Comparison of ENCODE assay signal across 8 cellular contexts in genomic region chr1:28087614-28088167, GRCh38. TPM values are rescaled to one million over a fixed set of nuclear protein-coding genes. Genes with fewer than 3 reads are reported as not detected.
DNase-seq lines count a peak whose midpoint lies in the region; ATAC-seq, FAIRE-seq and TF ChIP-seq lines count a peak whose summit lies in the region.

No MANE protein-coding gene starts in this region.

- H4K20me1 ChIP-seq in astrocyte (ENCODE audit: insufficient read depth, low read length), result peaks cover 26% of the 10 kb centered on the region

- peak; percentile 12 to 52 (median 15) for DNase-seq in CD4-positive, alpha-beta memory T cell
- DNase-seq in GM19239 (ENCODE audit: insufficient read length, low spot score) (no peak), NCI-H69 (lab: John Stamatoyannopoulos, UW) (peak; percentile 31), astrocyte (ENCODE audit: low read depth) (peak; percentile 9), islet precursor cell (peak; percentile 50), DMS153 (lab: John Stamatoyannopoulos, UW) (no peak)

- POLR2A ChIA-PET in CD4-positive, alpha-beta memory T cell (lab: Charles Lee; ENCODE audit: partially characterized antibody), result interaction anchor here (1.2 to 2.8 kb wide), 13 partner anchors 10 to 494 kb away, joined by 3 to 20 read pairs (median 6); partner anchors contain the start of genes ATP5IF1, MED18 and XKR8

- H3K79me2 ChIP-seq in astrocyte (ENCODE audit: insufficient read depth, low read length), result peaks cover 55% of the 10 kb centered on the region

- H3K4me3 ChIP-seq in CD4-positive, alpha-beta memory T cell (ENCODE audit: low read length in 2 of 2), result peak overlapping the region; percentile 93 to 99
- H3K4me3 ChIP-seq in astrocyte (ENCODE audit: insufficient read depth, low read depth, low read length), result peak overlapping the region; percentile 93

- H3K36me3 ChIP-seq in CD4-positive, alpha-beta memory T cell (ENCODE audit: insufficient read depth, low read length), result no peaks in the 10 kb centered on the region
- no peaks in the 10 kb centered on the region for H3K36me3 ChIP-seq in astrocyte (ENCODE audit: insufficient read depth, low read length)

- CTCF ChIA-PET in CD4-positive, alpha-beta memory T cell (lab: Charles Lee; ENCODE audit: partially characterized antibody), result interaction anchor here (1.3 to 7.4 kb wide), 2 partner anchors 120 to 144 kb away, joined by 4 to 90 read pairs; no protein-coding TSS in a partner anchor

- H3K4me1 ChIP-seq in CD4-positive, alpha-beta memory T cell (ENCODE audit: insufficient read depth, low read length), result peaks cover 33% of the 10 kb centered on the region
- H3K4me1 ChIP-seq in astrocyte (ENCODE audit: insufficient read depth, low read length), result no peaks in the 10 kb centered on the region

- peak overlapping the region; percentile 93 to 98 (median 96) for H3K4me3 Mint-ChIP-seq in CD4-positive, alpha-beta memory T cell
- H3K4me3 Mint-ChIP-seq in astrocyte (ENCODE audit: unreplicated experiment), result peak overlapping the region; percentile 100
- H3K4me3 Mint-ChIP-seq in stimulated activated naive CD8-positive, alpha-beta T cell treated with anti-CD3 and anti-CD28 coated beads, Interleukin-15, Interleukin-2, amounts not matched to agents 100 ng/mL and 50 ng/mL, for 24 hours, result peak overlapping the region; percentile 91

- H3K27ac Mint-ChIP-seq in CD4-positive, alpha-beta memory T cell, result peak overlapping the region; percentile 87 to 99 (median 98)
- H3K27ac Mint-ChIP-seq in astrocyte (ENCODE audit: unreplicated experiment), result peak overlapping the region; percentile 93
- H3K27ac Mint-ChIP-seq in stimulated activated naive CD8-positive, alpha-beta T cell treated with anti-CD3 and anti-CD28 coated beads, Interleukin-15, Interleukin-2, amounts not matched to agents 100 ng/mL and 50 ng/mL, for 24 hours, result peak overlapping the region; percentile 85

- intact Hi-C loops in CD4-positive, alpha-beta memory T cell (cut with micrococcal nuclease), result loop anchor here (2.0 kb wide), 2 partner anchors 147 to 229 kb away; no protein-coding TSS in a partner anchor

- no peaks in the 10 kb centered on the region for H3K27me3 ChIP-seq in CD4-positive, alpha-beta memory T cell (ENCODE audit: insufficient read depth, low read length)
- no peaks in the 10 kb centered on the region for H3K27me3 ChIP-seq in astrocyte (ENCODE audit: insufficient read depth, low read length)

- H3K9me3 Mint-ChIP-seq in CD4-positive, alpha-beta memory T cell, result peaks cover 0 to 4% (median 0%) of the 10 kb centered on the region in 8 donors
- no peaks in the 10 kb centered on the region for H3K9me3 Mint-ChIP-seq in astrocyte (ENCODE audit: unreplicated experiment)
- H3K9me3 Mint-ChIP-seq in stimulated activated naive CD8-positive, alpha-beta T cell treated with anti-CD3 and anti-CD28 coated beads, Interleukin-15, Interleukin-2, amounts not matched to agents 100 ng/mL and 50 ng/mL, for 24 hours, result no peaks in the 10 kb centered on the region

- peaks cover 0 to 10% of the 10 kb centered on the region in 2 donors for H3K36me3 Mint-ChIP-seq in CD4-positive, alpha-beta memory T cell
- no peaks in the 10 kb centered on the region for H3K36me3 Mint-ChIP-seq in astrocyte (ENCODE audit: low read depth, unreplicated experiment)
- peaks cover 7% of the 10 kb centered on the region for H3K36me3 Mint-ChIP-seq in stimulated activated naive CD8-positive, alpha-beta T cell treated with anti-CD3 and anti-CD28 coated beads, Interleukin-15, Interleukin-2, amounts not matched to agents 100 ng/mL and 50 ng/mL, for 24 hours (ENCODE audit: low read depth)

- ATAC-seq in GM21786 (IDR thresholded peaks at IDR 0.05; ENCODE audit: unreplicated experiment), result no peak

- no peaks in the 10 kb centered on the region for H3K9me3 ChIP-seq in CD4-positive, alpha-beta memory T cell (ENCODE audit: control insufficient read depth in 1 of 2, low read length in 2 of 2)
- H3K9me3 ChIP-seq in astrocyte (ENCODE audit: insufficient read depth, low read depth, low read length), result no peaks in the 10 kb centered on the region

- no peaks in the 10 kb centered on the region for H3K27me3 Mint-ChIP-seq in CD4-positive, alpha-beta memory T cell
- H3K27me3 Mint-ChIP-seq in astrocyte (ENCODE audit: low read depth, unreplicated experiment), result no peaks in the 10 kb centered on the region
- H3K27me3 Mint-ChIP-seq in stimulated activated naive CD8-positive, alpha-beta T cell treated with anti-CD3 and anti-CD28 coated beads, Interleukin-15, Interleukin-2, amounts not matched to agents 100 ng/mL and 50 ng/mL, for 24 hours, result no peaks in the 10 kb centered on the region

- no peak for TF ChIP-seq CTCF in astrocyte (IDR thresholded peaks at IDR 0.05; ENCODE audit: insufficient read depth, low read depth, low read length)

- FAIRE-seq in GM19239 (lab: Jason Lieb, UNC), result peak; percentile 61
- FAIRE-seq in astrocyte (lab: Jason Lieb, UNC), result no peak

- peak overlapping the region; percentile 81 for H3K27ac ChIP-seq in CD4-positive, alpha-beta memory T cell (ENCODE audit: low read depth, low read length)
- H3K27ac ChIP-seq in astrocyte (ENCODE audit: low read depth, low read length), result peak overlapping the region; percentile 87

- H2AFZ ChIP-seq in astrocyte (ENCODE audit: low read depth, low read length), result peak overlapping the region; percentile 93

- H3K4me2 ChIP-seq in astrocyte (ENCODE audit: low read length), result peak overlapping the region; percentile 86

- H3K9ac ChIP-seq in astrocyte (ENCODE audit: low read length), result peak overlapping the region; percentile 94

- peaks cover 25 to 48% (median 38%) of the 10 kb centered on the region in 4 donors for H3K4me1 Mint-ChIP-seq in CD4-positive, alpha-beta memory T cell
- peaks cover 7% of the 10 kb centered on the region for H3K4me1 Mint-ChIP-seq in astrocyte (ENCODE audit: low read depth, unreplicated experiment)
- H3K4me1 Mint-ChIP-seq in stimulated activated naive CD8-positive, alpha-beta T cell treated with anti-CD3 and anti-CD28 coated beads, Interleukin-15, Interleukin-2, amounts not matched to agents 100 ng/mL and 50 ng/mL, for 24 hours (ENCODE audit: low read depth), result peaks cover 41% of the 10 kb centered on the region

RNA-seq across cellular contexts. Expression of gene EYA3, which starts 0.7 kb away (rescaled TPM):
- 10 to 100 TPM; 21.1 to 22.6 TPM for total RNA-seq in CD4-positive, alpha-beta memory T cell
- 1 to 10 TPM; 4.8 to 5.9 TPM for polyA plus RNA-seq in CD4-positive, alpha-beta memory T cell
- 22.1 and 23.7 TPM in 2 replicates for total RNA-seq in astrocyte

Comparison
In these comparisons a context has a peak if more than half of its experiments do, and no peak if none do; other contexts are left out.
1. DNase-seq: peak in CD4-positive, alpha-beta memory T cell (5 of 5), NCI-H69 (single experiment), astrocyte (single experiment) and islet precursor cell (single experiment); none in GM19239 (single experiment) and DMS153 (single experiment).
2. Peak in every context shown above with its lines, with median percentiles within 50 percentile points of each other: H3K27ac Mint-ChIP-seq and H3K4me3 Mint-ChIP-seq.